In the genomic region with DNA sequence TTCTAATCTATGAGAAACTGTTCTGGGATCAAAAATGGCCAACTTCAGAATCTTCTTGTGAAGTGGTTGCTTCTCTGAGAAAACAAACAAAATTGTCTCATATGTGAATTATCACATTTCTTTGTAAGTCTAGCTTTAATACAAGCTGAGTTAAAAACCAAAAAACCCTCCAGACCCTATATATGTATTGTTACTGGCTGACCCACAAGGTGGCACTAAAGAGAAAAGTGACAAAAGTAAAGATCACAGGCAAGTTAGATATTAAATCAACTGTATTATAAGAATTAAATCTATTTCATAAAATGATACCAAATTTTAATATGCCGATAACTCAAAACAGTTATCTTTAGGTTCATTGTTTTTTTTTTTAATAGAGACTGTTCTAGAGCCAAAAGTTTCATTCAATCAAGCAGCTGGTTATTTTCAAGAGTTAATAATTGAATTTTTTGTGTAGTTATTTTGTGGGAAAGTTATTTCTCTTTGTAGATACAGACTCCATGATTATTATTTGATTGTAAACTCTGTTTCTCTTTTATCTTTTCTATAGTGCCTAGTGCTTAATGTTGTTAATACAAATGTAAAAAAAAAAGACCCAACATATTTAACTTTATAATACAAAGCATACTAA, we compare ENCODE assay signal across 9 cellular contexts. TPM values are rescaled to one million over a fixed set of nuclear protein-coding genes. Genes with fewer than 3 reads are reported as not detected.
DNase-seq lines count a peak whose midpoint lies in the region; ATAC-seq and TF ChIP-seq lines count a peak whose summit lies in the region.
"Had no signal": no experiment of that assay in that cellular context is flagged by ENCODE, and none has a peak within 500 bp of the region (broad histone marks: within the 10 kb centered on the region; RNA-seq: fewer than 3 reads in every experiment).

No MANE protein-coding gene starts in this region.

- H3K36me3 ChIP-seq in body of pancreas (replicated peaks in 1 of 2; ENCODE audit: insufficient read depth in 1 of 2, low read depth in 2 of 2), result no peaks in the 10 kb centered on the region

- no peaks in the 10 kb centered on the region for H3K27me3 ChIP-seq in body of pancreas

- DNase-seq in GM03348 (ENCODE audit: low spot score), result peak; percentile 7
- peak; percentile 36 for DNase-seq in LoVo (ENCODE audit: low spot score)
- peak in 1 of 4 donors; percentile 10 for DNase-seq in body of pancreas
- no peak for DNase-seq in nephron progenitor cell
- no peak for DNase-seq in posterior cingulate gyrus
- DNase-seq in DMS79 treated with DMSO at 0.1 percent for 48 hours (lab: John Stamatoyannopoulos, UW), result no peak
- DNase-seq: GOT3 had no signal

- no peaks in the 10 kb centered on the region for H3K9me3 ChIP-seq in body of pancreas

- TF ChIP-seq CTCF in body of pancreas (IDR thresholded peaks at IDR 0.05), result peak in 6 of 7 experiments; percentile 33 to 56 (median 47)
- peak; percentile 55 for TF ChIP-seq CTCF in nephron progenitor cell (IDR thresholded peaks at IDR 0.05)

- H3K4me1 Mint-ChIP-seq in nephron progenitor cell, result no peaks in the 10 kb centered on the region

- H3K9me3 Mint-ChIP-seq in nephron progenitor cell, result no peaks in the 10 kb centered on the region

- H3K27ac Mint-ChIP-seq in nephron progenitor cell, result no peak overlapping the region

- intact Hi-C loops in body of pancreas (cut with DNase I), result no loop called here
- intact Hi-C loops in posterior cingulate gyrus (cut with DNase I), result loop anchor here (5.0 kb wide), 1 partner anchor 247 kb away; no protein-coding TSS in a partner anchor

- H3K27me3 Mint-ChIP-seq in nephron progenitor cell (ENCODE audit: low read depth, poor library complexity), result no peaks in the 10 kb centered on the region

- 22 to 26% methylated on average over 1 of the region's 1 CpG for WGBS in body of pancreas, 2 donors

- no peak overlapping the region for H3K4me3 ChIP-seq in body of pancreas

- H3K4me3 Mint-ChIP-seq in nephron progenitor cell, result no peak overlapping the region

- no peak for TF ChIP-seq POLR2A in body of pancreas (IDR thresholded peaks at IDR 0.05)

- no peak overlapping the region for H3K27ac ChIP-seq in body of pancreas

- peak; percentile 39 for ATAC-seq in body of pancreas
- no peak for ATAC-seq in GM18861 (IDR thresholded peaks at IDR 0.05; ENCODE audit: unreplicated experiment)
- ATAC-seq in HG02610 (IDR thresholded peaks at IDR 0.05; ENCODE audit: unreplicated experiment), result no peak

- no peaks in the 10 kb centered on the region for H3K36me3 Mint-ChIP-seq in nephron progenitor cell (ENCODE audit: low read depth)

- peaks cover 21% of the 10 kb centered on the region for H3K4me1 ChIP-seq in body of pancreas

RNA-seq across cellular contexts. Expression of gene TRHDE, which starts 7.5 kb away (rescaled TPM):
- total RNA-seq in body of pancreas, result 10 to 100 TPM; 10.9 to 73.2 TPM

Comparison
In these comparisons a context has a peak if more than half of its experiments do, and no peak if none do; other contexts are left out.
1. DNase-seq: peak in GM03348 (single experiment) and LoVo (single experiment); none in nephron progenitor cell (single experiment), posterior cingulate gyrus (0 of 10) and DMS79 treated with DMSO at 0.1 percent for 48 hours (single experiment).